ENCODE assay signal across 8 cellular contexts in the genomic region with DNA sequence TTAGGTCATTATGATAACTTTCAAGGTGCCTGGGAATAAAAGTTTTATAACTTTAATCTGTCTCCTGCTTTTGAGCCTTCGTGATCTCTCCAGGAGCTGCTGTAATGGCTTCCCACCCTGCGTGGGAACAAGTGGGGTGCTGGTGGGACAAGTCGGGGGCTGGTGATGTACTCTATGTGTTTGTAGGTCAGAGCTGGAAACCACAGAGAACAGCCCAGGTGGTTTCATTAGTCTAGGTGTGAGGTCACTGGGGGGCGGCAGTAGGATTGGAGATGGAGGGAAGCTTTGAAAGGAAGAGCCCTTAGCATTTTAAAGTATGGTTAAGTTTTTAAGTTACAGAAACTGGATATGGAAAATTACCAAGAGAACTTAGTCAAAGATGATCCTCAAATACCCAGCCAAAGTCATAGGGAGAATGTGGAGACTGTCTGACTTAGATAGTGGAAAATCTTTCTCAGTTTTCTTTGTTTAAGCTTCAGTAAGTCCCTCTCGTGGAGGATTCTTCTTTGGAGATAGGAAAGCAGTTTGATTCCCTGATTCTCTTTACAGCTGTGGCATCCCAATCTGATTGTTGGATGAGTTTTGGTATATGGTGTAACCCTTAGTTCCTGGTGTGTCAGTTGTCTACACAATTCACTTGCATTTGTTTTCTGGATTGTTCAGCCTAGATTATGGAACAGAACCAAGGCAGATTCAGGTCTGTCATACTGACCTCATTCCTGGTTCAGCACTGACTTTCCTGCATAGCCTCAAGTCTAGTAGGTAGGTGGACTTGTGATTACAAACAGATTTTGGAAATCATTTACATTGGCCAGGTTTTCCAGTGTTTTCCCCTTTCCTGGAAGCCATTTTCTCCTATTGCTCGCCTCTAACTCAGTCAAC.
DNase-seq lines count a peak whose midpoint lies in the region; ATAC-seq and TF ChIP-seq lines count a peak whose summit lies in the region.

No MANE protein-coding gene starts in this region.

- H3K9me3 Mint-ChIP-seq in osteocyte (ENCODE audit: unreplicated experiment): no peaks in the 10 kb centered on the region

- H3K9me3 ChIP-seq in ascending aorta: no peaks in the 10 kb centered on the region

- H3K27ac ChIP-seq in ascending aorta: peak overlapping the region; percentile 92 to 97

- H3K4me1 ChIP-seq in ascending aorta: peaks cover 41 to 58% of the 10 kb centered on the region in 2 donors

- peaks cover 75% of the 10 kb centered on the region for H3K4me1 Mint-ChIP-seq in osteocyte (ENCODE audit: unreplicated experiment)

- intact Hi-C loops in ascending aorta (cut with DNase I): loop anchor here (5.0 kb wide), 2 partner anchors 107 to 167 kb away; no protein-coding TSS in a partner anchor

- H3K36me3 ChIP-seq in ascending aorta: no peaks in the 10 kb centered on the region

- H3K36me3 Mint-ChIP-seq in osteocyte (ENCODE audit: unreplicated experiment): peaks cover 16% of the 10 kb centered on the region

- no peak overlapping the region for H3K4me3 ChIP-seq in ascending aorta

- DNase-seq in ascending aorta (ENCODE audit: low spot score in 2 of 2): no peak
- DNase-seq in osteocyte (ENCODE audit: extremely low spot score, unreplicated experiment): no peak
- no peak for DNase-seq in T1000 (lab: John Stamatoyannopoulos, UW)
- no peak for DNase-seq in stimulated activated CD4-positive, alpha-beta T cell treated with anti-CD3 and anti-CD28 coated beads, Interleukin-4, amount 100 ng/mL, for 4 hours
- DNase-seq in stimulated activated CD4-positive, alpha-beta T cell treated with anti-CD3 and anti-CD28 coated beads, Interleukin-4, amount 100 ng/mL, for 24 hours: no peak
- no peak for DNase-seq in effector CD4-positive, alpha-beta T cell

- TF ChIP-seq CTCF in ascending aorta (IDR thresholded peaks at IDR 0.05): no peak
- TF ChIP-seq CTCF in osteocyte (IDR thresholded peaks at IDR 0.05): no peak

- H3K27me3 ChIP-seq in ascending aorta: no peaks in the 10 kb centered on the region

- H3K27ac Mint-ChIP-seq in osteocyte (ENCODE audit: unreplicated experiment): peak overlapping the region; percentile 99

- ATAC-seq in GM18858 (IDR thresholded peaks at IDR 0.05; ENCODE audit: unreplicated experiment): peak; percentile 66
- peak; percentile 49 for ATAC-seq in HG02759 (IDR thresholded peaks at IDR 0.05; ENCODE audit: unreplicated experiment)

- H3K27me3 Mint-ChIP-seq in osteocyte (ENCODE audit: unreplicated experiment): no peaks in the 10 kb centered on the region

- no peak overlapping the region for H3K4me3 Mint-ChIP-seq in osteocyte (ENCODE audit: unreplicated experiment)
